21 cellular contexts compared by ENCODE assay signal in the genomic region with DNA sequence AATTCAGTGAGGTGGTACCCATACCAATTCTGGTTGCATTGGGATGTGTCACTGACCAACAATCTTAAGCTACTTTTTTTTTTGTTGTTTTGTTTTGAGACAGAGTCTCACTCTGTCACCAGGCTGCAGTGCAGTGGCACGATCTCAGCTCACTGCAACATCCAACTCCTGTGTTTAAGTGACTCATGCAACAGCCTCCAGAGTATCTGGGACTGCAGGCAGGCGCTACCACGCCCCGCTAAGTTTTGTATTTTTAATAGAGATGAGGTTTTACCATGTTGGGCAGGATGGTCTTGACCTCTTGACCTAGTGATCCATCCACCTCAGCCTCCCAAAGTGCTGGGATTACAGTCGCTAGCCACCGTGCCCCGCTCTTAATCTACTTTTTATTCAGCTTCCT. TPM values are rescaled to one million over a fixed set of nuclear protein-coding genes. Genes with fewer than 3 reads are reported as not detected.
"Had no signal": no experiment of that assay in that cellular context is flagged by ENCODE, and none has a peak within 500 bp of the region (broad histone marks: within the 10 kb centered on the region; RNA-seq: fewer than 3 reads in every experiment).

No MANE protein-coding gene starts in this region.

RNA-seq across cellular contexts. Expression of a gene that starts 5.7 kb away (rescaled TPM):
- total RNA-seq: naive thymus-derived CD8-positive, alpha-beta T cell; natural killer cell treated with Interleukin-12 subunit alpha and Interleukin-12 subunit beta and Interleukin-15 and Interleukin-18, amount 100 ng/mL, for 72 hours; neural crest cell; omental fat pad; osteocyte; pancreas; posterior vena cava; prostate gland; pulmonary artery endothelial cell; right cardiac atrium; right lobe of liver; sigmoid colon; smooth muscle cell; spleen; suprapubic skin; testis; transverse colon; upper lobe of right lung; urinary bladder; uterus had no signal
- polyA plus RNA-seq: naive thymus-derived CD8-positive, alpha-beta T cell; pancreas; right cardiac atrium; sigmoid colon; smooth muscle cell; spleen; thymus; urinary bladder had no signal

RNA-seq across cellular contexts. Expression of a gene that starts 58.0 kb away (rescaled TPM):
- total RNA-seq: naive thymus-derived CD8-positive, alpha-beta T cell; natural killer cell treated with Interleukin-12 subunit alpha and Interleukin-12 subunit beta and Interleukin-15 and Interleukin-18, amount 100 ng/mL, for 72 hours; neural crest cell; omental fat pad; osteocyte; pancreas; posterior vena cava; pulmonary artery endothelial cell; right cardiac atrium; right lobe of liver; sigmoid colon; smooth muscle cell; spleen; suprapubic skin; transverse colon; upper lobe of right lung; urinary bladder; uterus had no signal
- polyA plus RNA-seq: naive thymus-derived CD8-positive, alpha-beta T cell; pancreas; right cardiac atrium; sigmoid colon; smooth muscle cell; spleen; thymus; urinary bladder had no signal
